ENCODE assay signal across 8 cellular contexts in the genomic region with DNA sequence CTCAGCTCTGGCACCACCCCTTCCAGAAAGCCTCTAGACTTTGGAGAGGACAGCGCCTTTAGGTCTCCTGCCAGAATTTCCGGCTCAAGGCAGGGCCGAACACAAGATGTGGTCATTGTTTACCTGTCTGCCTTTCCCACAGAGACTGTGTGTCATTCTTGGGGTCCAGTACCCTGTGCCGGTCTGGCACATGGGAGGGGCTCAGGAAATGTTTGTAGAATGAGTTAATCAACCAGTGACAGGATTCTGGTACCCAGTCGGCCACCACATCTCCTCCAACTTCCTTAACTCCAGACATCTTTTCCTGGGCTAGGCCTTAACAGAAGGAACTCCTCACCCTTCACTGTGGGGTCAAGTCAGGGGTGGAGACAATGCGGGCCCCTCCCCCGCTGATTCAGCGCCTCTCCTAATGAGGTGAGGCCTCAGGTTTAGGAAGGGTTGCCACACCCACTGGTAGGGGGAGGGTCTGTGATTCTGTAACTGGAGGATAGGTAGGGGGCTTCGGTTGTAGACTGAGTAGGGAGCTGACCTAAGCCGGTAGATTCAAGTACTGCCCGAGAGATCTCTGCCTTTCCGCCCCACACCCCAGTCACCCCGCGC. TPM values are rescaled to one million over a fixed set of nuclear protein-coding genes. Genes with fewer than 3 reads are reported as not detected.
DNase-seq lines count a peak whose midpoint lies in the region; ATAC-seq and TF ChIP-seq lines count a peak whose summit lies in the region.

No MANE protein-coding gene starts in this region.

- intact Hi-C loops in CD8-positive, alpha-beta T cell (cut with DNase I, micrococcal nuclease), result loop anchor here (1.0 to 5.0 kb wide), 5 partner anchors 26 to 258 kb away; a partner anchor contains a TSS
- intact Hi-C loops in activated T-helper 2 cell treated with anti-CD3 and anti-CD28 coated beads, Interferon-gamma antibody, Interleukin-2, Interleukin-4, amounts not matched to agents 10 μg/mL and 5 μg/mL and 100 μg/mL, durations not matched to agents 14 hours and 24 hours and 36 hours (cut with micrococcal nuclease), result loop anchor here (1.0 to 5.0 kb wide), 4 partner anchors 73 to 168 kb away; a partner anchor contains a TSS

- no peaks in the 10 kb centered on the region for H3K36me3 ChIP-seq in CD8-positive, alpha-beta T cell (ENCODE audit: insufficient read depth, low read length)

- no peaks in the 10 kb centered on the region for H3K27me3 ChIP-seq in CD8-positive, alpha-beta T cell (ENCODE audit: insufficient read depth, low read length)

- POLR2A ChIA-PET in CD8-positive, alpha-beta T cell (lab: Charles Lee), result interaction anchor here (0.6 to 1.9 kb wide), 3 partner anchors 9 to 121 kb away, joined by 3 to 5 read pairs (median 5); no protein-coding TSS in a partner anchor

- peaks cover 2% of the 10 kb centered on the region for H3K27me3 Mint-ChIP-seq in CD8-positive, alpha-beta T cell (ENCODE audit: low read depth)
- H3K27me3 Mint-ChIP-seq in activated T-helper 2 cell treated with anti-CD3 and anti-CD28 coated beads, Interferon-gamma antibody, Interleukin-2, Interleukin-4, amounts not matched to agents 10 μg/mL and 5 μg/mL and 100 μg/mL, durations not matched to agents 14 hours and 24 hours and 36 hours (ENCODE audit: low read depth), result no peaks in the 10 kb centered on the region

- DNase-seq in CD8-positive, alpha-beta T cell, result peak in 2 of 7 experiments; percentile 13 to 25
- DNase-seq in LHCN-M2 (ENCODE audit: low read depth) (peak; percentile 11), hepatic stellate cell (ENCODE audit: low spot score) (peak; percentile 78), skeletal muscle cell (ENCODE audit: low read depth) (no peak), NCI-H2227 treated with DMSO at 0.1 percent for 48 hours (lab: John Stamatoyannopoulos, UW) (no peak)
- DNase-seq in activated T-helper 2 cell treated with anti-CD3 and anti-CD28 coated beads, Interferon-gamma antibody, Interleukin-2, Interleukin-4, amounts not matched to agents 10 μg/mL and 5 μg/mL and 100 μg/mL, durations not matched to agents 14 hours and 24 hours and 36 hours (ENCODE audit: low spot score), result no peak
- DNase-seq in central memory CD4-positive, alpha-beta T cell, result no peak

- peaks cover 7% of the 10 kb centered on the region for H3K4me1 ChIP-seq in CD8-positive, alpha-beta T cell (ENCODE audit: insufficient read depth, low read length)

- CTCF ChIA-PET in CD8-positive, alpha-beta T cell (lab: Charles Lee), result interaction anchor here (1.3 to 1.4 kb wide), 2 partner anchors 112 to 211 kb away, joined by 3 to 4 read pairs; no protein-coding TSS in a partner anchor

- H3K27ac ChIP-seq in CD8-positive, alpha-beta T cell (ENCODE audit: low read depth, low read length), result peak overlapping the region; percentile 73

- peak overlapping the region; percentile 84 for H3K4me3 ChIP-seq in CD8-positive, alpha-beta T cell (ENCODE audit: low read depth, low read length)
- peak overlapping the region; percentile 70 for H3K4me3 ChIP-seq in skeletal muscle cell (ENCODE audit: low read depth, low read length)

- H3K4me1 Mint-ChIP-seq in CD8-positive, alpha-beta T cell (ENCODE audit: low read depth), result peaks cover 10% of the 10 kb centered on the region
- H3K4me1 Mint-ChIP-seq in activated T-helper 2 cell treated with anti-CD3 and anti-CD28 coated beads, Interferon-gamma antibody, Interleukin-2, Interleukin-4, amounts not matched to agents 10 μg/mL and 5 μg/mL and 100 μg/mL, durations not matched to agents 14 hours and 24 hours and 36 hours (ENCODE audit: low read depth), result peaks cover 14% of the 10 kb centered on the region

- no peaks in the 10 kb centered on the region for H3K9me3 ChIP-seq in CD8-positive, alpha-beta T cell (ENCODE audit: low read length)

- no peaks in the 10 kb centered on the region for H3K36me3 Mint-ChIP-seq in CD8-positive, alpha-beta T cell
- no peaks in the 10 kb centered on the region for H3K36me3 Mint-ChIP-seq in activated T-helper 2 cell treated with anti-CD3 and anti-CD28 coated beads, Interferon-gamma antibody, Interleukin-2, Interleukin-4, amounts not matched to agents 10 μg/mL and 5 μg/mL and 100 μg/mL, durations not matched to agents 14 hours and 24 hours and 36 hours (ENCODE audit: low read depth)

- peak; percentile 7 for ATAC-seq in CD8-positive, alpha-beta T cell
- ATAC-seq in GM21390 (IDR thresholded peaks at IDR 0.05; ENCODE audit: unreplicated experiment), result peak; percentile 13

- peak overlapping the region; percentile 66 for H3K27ac Mint-ChIP-seq in CD8-positive, alpha-beta T cell
- peak overlapping the region; percentile 84 for H3K27ac Mint-ChIP-seq in activated T-helper 2 cell treated with anti-CD3 and anti-CD28 coated beads, Interferon-gamma antibody, Interleukin-2, Interleukin-4, amounts not matched to agents 10 μg/mL and 5 μg/mL and 100 μg/mL, durations not matched to agents 14 hours and 24 hours and 36 hours

- peak overlapping the region; percentile 87 for H3K4me3 Mint-ChIP-seq in CD8-positive, alpha-beta T cell
- peak overlapping the region; percentile 85 for H3K4me3 Mint-ChIP-seq in activated T-helper 2 cell treated with anti-CD3 and anti-CD28 coated beads, Interferon-gamma antibody, Interleukin-2, Interleukin-4, amounts not matched to agents 10 μg/mL and 5 μg/mL and 100 μg/mL, durations not matched to agents 14 hours and 24 hours and 36 hours (ENCODE audit: low read depth)

- no peak for TF ChIP-seq CTCF in CD8-positive, alpha-beta T cell (IDR thresholded peaks at IDR 0.05)

- no peaks in the 10 kb centered on the region for H3K9me3 Mint-ChIP-seq in CD8-positive, alpha-beta T cell
- H3K9me3 Mint-ChIP-seq in activated T-helper 2 cell treated with anti-CD3 and anti-CD28 coated beads, Interferon-gamma antibody, Interleukin-2, Interleukin-4, amounts not matched to agents 10 μg/mL and 5 μg/mL and 100 μg/mL, durations not matched to agents 14 hours and 24 hours and 36 hours, result no peaks in the 10 kb centered on the region

RNA-seq across cellular contexts. Expression of a gene that starts 29.3 kb away (rescaled TPM):
- under 1 TPM in 1 of 2 experiments, not detected in 1; 0.24 TPM for total RNA-seq in CD8-positive, alpha-beta T cell
- not detected in 2 replicates for total RNA-seq in LHCN-M2 (2014; rRNA removed)
- 0.13 TPM for polyA plus RNA-seq in LHCN-M2 (2012)
- total RNA-seq in activated T-helper 2 cell treated with anti-CD3 and anti-CD28 coated beads, Interferon-gamma antibody, Interleukin-2, Interleukin-4, amounts not matched to agents 10 μg/mL and 5 μg/mL and 100 μg/mL, durations not matched to agents 14 hours and 24 hours and 36 hours, result not detected in 2 replicates

Comparison
In these comparisons a context has a peak if more than half of its experiments do, and no peak if none do; other contexts are left out.
1. DNase-seq: peak in LHCN-M2 (single experiment) and hepatic stellate cell (single experiment); none in activated T-helper 2 cell treated with anti-CD3 and anti-CD28 coated beads, Interferon-gamma antibody, Interleukin-2, Interleukin-4, amounts not matched to agents 10 μg/mL and 5 μg/mL and 100 μg/mL, durations not matched to agents 14 hours and 24 hours and 36 hours (single experiment), skeletal muscle cell (single experiment), central memory CD4-positive, alpha-beta T cell (single experiment) and NCI-H2227 treated with DMSO at 0.1 percent for 48 hours (single experiment).